In the genomic region with DNA sequence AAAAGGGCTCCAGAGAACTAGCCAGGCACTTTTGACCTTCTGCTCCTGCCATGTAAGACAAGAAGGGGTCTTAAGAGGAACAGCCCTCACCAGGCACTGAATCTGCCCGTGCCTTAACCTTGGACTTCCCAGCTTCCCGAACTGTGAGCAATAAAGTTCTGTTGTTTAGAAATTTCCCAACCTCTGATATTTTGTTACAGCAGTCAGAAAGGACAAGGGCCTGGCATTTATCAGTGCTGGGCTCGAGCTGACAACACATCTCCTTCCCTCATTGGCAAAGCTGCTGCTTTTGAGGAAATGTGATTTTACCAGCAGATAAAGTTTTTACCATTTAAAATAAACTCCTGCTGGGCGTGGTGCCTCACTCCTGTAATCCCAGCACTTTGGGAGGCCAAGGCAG, we compare ENCODE assay signal across 22 cellular contexts.
"Had no signal": no experiment of that assay in that cellular context is flagged by ENCODE, and none has a peak within 500 bp of the region (broad histone marks: within the 10 kb centered on the region; RNA-seq: fewer than 3 reads in every experiment).

No MANE protein-coding gene starts in this region.

- H3K4me3 ChIP-seq: left lung, lower lobe of right lung, pancreas, prostate gland, spleen, tibial nerve, upper lobe of left lung, vagina had no signal

- H3K36me3 ChIP-seq: left lung, lower lobe of right lung, pancreas, prostate gland, tibial nerve, upper lobe of left lung, vagina had no signal

- DNase-seq: kidney; left lung; lower lobe of right lung; mammary epithelial cell; mesenchymal stem cell; naive thymus-derived CD8-positive, alpha-beta T cell; nucleus accumbens; pancreas; retina; right cardiac atrium; small intestine; spleen; stimulated activated CD4-positive, alpha-beta T cell treated with anti-CD3 and anti-CD28 coated beads, Interleukin-4, amount 100 ng/mL, for 24 hours; stimulated activated naive CD4-positive, alpha-beta T cell; substantia nigra; upper lobe of left lung had no signal

- H3K27me3 ChIP-seq: pancreas, tibial nerve, upper lobe of left lung, vagina had no signal

- H3K9me3 ChIP-seq: left lung, lower lobe of right lung, pancreas, prostate gland, tibial nerve, upper lobe of left lung, vagina had no signal

- ATAC-seq: left colon; left lung; lower lobe of right lung; naive thymus-derived CD8-positive, alpha-beta T cell; pancreas; right cardiac atrium; sciatic nerve; stimulated activated effector memory CD8-positive, alpha-beta T cell treated with anti-CD3 and anti-CD28 coated beads, Interleukin-12 subunit alpha, Interleukin-12 subunit beta, amount 100 ng/mL, for 72 hours had no signal

- H3K27ac ChIP-seq: left lung, lower lobe of right lung, pancreas, prostate gland, spleen, tibial nerve, upper lobe of left lung, vagina had no signal

- FAIRE-seq: kidney, pancreas, small intestine had no signal

- H3K4me1 ChIP-seq: left lung, lower lobe of right lung, pancreas, prostate gland, spleen, tibial nerve, upper lobe of left lung, vagina had no signal
